ENCODE assay signal across 11 cellular contexts in genomic region chr16:75218256-75219076, GRCh38. TPM values are rescaled to one million over a fixed set of nuclear protein-coding genes. Genes with fewer than 3 reads are reported as not detected.
DNase-seq lines count a peak whose midpoint lies in the region; ATAC-seq and TF ChIP-seq lines count a peak whose summit lies in the region.
"Had no signal": no experiment of that assay in that cellular context is flagged by ENCODE, and none has a peak within 500 bp of the region (broad histone marks: within the 10 kb centered on the region; RNA-seq: fewer than 3 reads in every experiment).

CTRB1 (plus strand) TSS chr16:75218988; CDS start chr16:75219008, 20 bp downstream.

- peak within 1 kb of the TSS; percentile 59 for H3K27ac Mint-ChIP-seq in activated CD4-positive, alpha-beta T cell treated with anti-CD3 and anti-CD28 coated beads, Interleukin-2, amount 10 ng/mL, durations not matched to agents 24 days and 14 days
- peak within 1 kb of the TSS; percentile 82 for H3K27ac Mint-ChIP-seq in activated naive CD4-positive, alpha-beta T cell treated with anti-CD3 and anti-CD28 coated beads, Interleukin-2, amount 50 U/mL, for 24 hours

- ATAC-seq in HG02798 (IDR thresholded peaks at IDR 0.05; ENCODE audit: poor library complexity, unreplicated experiment): peak; percentile 53
- peak in 3 of 4 donors; percentile 13 to 31 (median 26) for ATAC-seq in psoas muscle

- H3K9me3 Mint-ChIP-seq in activated CD4-positive, alpha-beta T cell treated with anti-CD3 and anti-CD28 coated beads, Interleukin-2, amount 10 ng/mL, durations not matched to agents 24 days and 14 days: no peaks in the 10 kb centered on the region
- H3K9me3 Mint-ChIP-seq in activated naive CD4-positive, alpha-beta T cell treated with anti-CD3 and anti-CD28 coated beads, Interleukin-2, amount 50 U/mL, for 24 hours: no peaks in the 10 kb centered on the region

- H3K27me3 ChIP-seq in psoas muscle (ENCODE audit: insufficient read depth in 3 of 3, low read length in 2 of 3): peaks cover 0 to 2% (median 0%) of the 10 kb centered on the region in 3 donors
- H3K27me3 ChIP-seq in colonic mucosa: no peaks in the 10 kb centered on the region

- WGBS in psoas muscle, 3 donors: 64 to 71% (median 69%) methylated on average over 17 to 19 of the region's 19 CpGs

- no peaks in the 10 kb centered on the region for H3K36me3 Mint-ChIP-seq in activated CD4-positive, alpha-beta T cell treated with anti-CD3 and anti-CD28 coated beads, Interleukin-2, amount 10 ng/mL, durations not matched to agents 24 days and 14 days (ENCODE audit: low read depth)
- H3K36me3 Mint-ChIP-seq in activated naive CD4-positive, alpha-beta T cell treated with anti-CD3 and anti-CD28 coated beads, Interleukin-2, amount 50 U/mL, for 24 hours: no peaks in the 10 kb centered on the region

- H3K9me3 ChIP-seq in psoas muscle (no peaks in the 10 kb centered on the region), colonic mucosa (no peaks in the 10 kb centered on the region)

- intact Hi-C loops in activated CD4-positive, alpha-beta T cell treated with anti-CD3 and anti-CD28 coated beads, Interleukin-2, amount 10 ng/mL, durations not matched to agents 24 days and 14 days (cut with micrococcal nuclease): no loop called here
- intact Hi-C loops in psoas muscle (cut with DNase I): loop anchor here in 1 of 2 donors (2.0 kb wide), 1 partner anchor 16 kb away; no protein-coding TSS in a partner anchor
- intact Hi-C loops in colonic mucosa (cut with DNase I): no loop called here

- no peaks in the 10 kb centered on the region for H3K36me3 ChIP-seq in psoas muscle (ENCODE audit: insufficient read depth in 1 of 2, low read depth in 1 of 2)
- H3K36me3 ChIP-seq in colonic mucosa: no peaks in the 10 kb centered on the region

- peaks cover 4% of the 10 kb centered on the region for H3K4me1 Mint-ChIP-seq in activated CD4-positive, alpha-beta T cell treated with anti-CD3 and anti-CD28 coated beads, Interleukin-2, amount 10 ng/mL, durations not matched to agents 24 days and 14 days
- H3K4me1 Mint-ChIP-seq in activated naive CD4-positive, alpha-beta T cell treated with anti-CD3 and anti-CD28 coated beads, Interleukin-2, amount 50 U/mL, for 24 hours: peaks cover 8% of the 10 kb centered on the region

- H3K27ac ChIP-seq in psoas muscle (no peak within 1 kb of the TSS), colonic mucosa (no peak within 1 kb of the TSS)

- H3K4me1 ChIP-seq in psoas muscle (no peaks in the 10 kb centered on the region), colonic mucosa (no peaks in the 10 kb centered on the region)

- H3K27me3 Mint-ChIP-seq in activated CD4-positive, alpha-beta T cell treated with anti-CD3 and anti-CD28 coated beads, Interleukin-2, amount 10 ng/mL, durations not matched to agents 24 days and 14 days: no peaks in the 10 kb centered on the region
- no peaks in the 10 kb centered on the region for H3K27me3 Mint-ChIP-seq in activated naive CD4-positive, alpha-beta T cell treated with anti-CD3 and anti-CD28 coated beads, Interleukin-2, amount 50 U/mL, for 24 hours

- TF ChIP-seq CTCF in psoas muscle (IDR thresholded peaks at IDR 0.05) (no peak), colonic mucosa (IDR thresholded peaks at IDR 0.05) (no peak)

- DNase-seq in activated CD4-positive, alpha-beta T cell treated with anti-CD3 and anti-CD28 coated beads, Interleukin-2, amount 10 ng/mL, durations not matched to agents 24 days and 14 days: no peak
- DNase-seq in activated CD4-positive, alpha-beta T cell treated with anti-CD3 and anti-CD28 coated beads for 4 hours: no peak
- DNase-seq in psoas muscle (no peak), colonic mucosa (no peak), COLO829 (ENCODE audit: low spot score) (no peak), NCI-H1092 treated with DMSO at 0.1 percent for 48 hours (lab: John Stamatoyannopoulos, UW) (no peak)

- H3K4me3 ChIP-seq in psoas muscle (no peak within 1 kb of the TSS), colonic mucosa (no peak within 1 kb of the TSS)

- peak within 1 kb of the TSS; percentile 70 for H3K4me3 Mint-ChIP-seq in activated CD4-positive, alpha-beta T cell treated with anti-CD3 and anti-CD28 coated beads, Interleukin-2, amount 10 ng/mL, durations not matched to agents 24 days and 14 days
- H3K4me3 Mint-ChIP-seq in activated naive CD4-positive, alpha-beta T cell treated with anti-CD3 and anti-CD28 coated beads, Interleukin-2, amount 50 U/mL, for 24 hours: peak within 1 kb of the TSS; percentile 72

- H3K9ac ChIP-seq in colonic mucosa (ENCODE audit: low read depth in 2 of 2, low read length in 2 of 2): no peak within 1 kb of the TSS

RNA-seq across cellular contexts. Expression of gene CTRB1, which starts in this region (rescaled TPM):
- not detected in 2 replicates for total RNA-seq in activated CD4-positive, alpha-beta T cell treated with anti-CD3 and anti-CD28 coated beads, Interleukin-2, amount 10 ng/mL, durations not matched to agents 24 days and 14 days
- total RNA-seq in psoas muscle (1 to 10 TPM in 2 of 4 donors, not detected in 2; 1.2 to 3.9 TPM), colonic mucosa (10 to 100 TPM in 1 of 2 donors, not detected in 1; 19.1 TPM)
- polyA plus RNA-seq in psoas muscle: 1 to 10 TPM in 1 of 3 donors, under 1 TPM in 2; 0.03 to 2.5 (median 0.25) TPM
- total RNA-seq: epithelial cell of proximal tubule, pulmonary artery endothelial cell had no signal
- polyA plus RNA-seq: BJ had no signal
